ENCODE assay signal across 26 cellular contexts in the genomic region with DNA sequence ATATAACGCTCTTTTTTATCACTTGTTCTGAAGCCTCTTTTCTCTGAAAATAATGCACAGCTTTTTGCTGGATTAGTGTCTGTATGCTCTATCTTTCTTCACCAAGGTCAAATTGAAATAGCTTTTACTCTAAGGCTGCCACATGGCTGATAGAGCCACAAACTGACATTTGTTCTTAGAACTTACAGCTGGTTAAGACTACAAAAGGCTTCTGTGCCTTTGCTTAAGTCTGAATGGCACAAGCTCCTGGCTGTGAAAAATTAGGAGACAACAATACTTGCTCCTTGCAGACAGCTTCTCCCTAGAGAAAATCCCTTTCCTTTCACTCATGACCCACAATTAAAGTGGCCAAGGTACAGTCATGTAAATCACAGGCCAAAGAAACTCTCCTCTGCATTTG.
DNase-seq lines count a peak whose midpoint lies in the region; ATAC-seq, FAIRE-seq and TF ChIP-seq lines count a peak whose summit lies in the region.
"Had no signal": no experiment of that assay in that cellular context is flagged by ENCODE, and none has a peak within 500 bp of the region (broad histone marks: within the 10 kb centered on the region; RNA-seq: fewer than 3 reads in every experiment).

No MANE protein-coding gene starts in this region.

- TF ChIP-seq CTCF in GM23338 (conservative IDR thresholded peaks at IDR 0.05; ENCODE audit: low read depth in 2 of 2) (no peak), H1 (IDR thresholded peaks at IDR 0.05; ENCODE audit: control extremely low read depth in 1 of 3, insufficient read depth in 1 of 3, low read depth in 1 of 3, low read length in 3 of 3) (no peak), osteoblast (IDR thresholded peaks at IDR 0.05; ENCODE audit: extremely low read depth, low read depth, low read length) (no peak)

- H3K4me1 ChIP-seq in GM23338 (ENCODE audit: insufficient read depth) (peaks cover 18% of the 10 kb centered on the region), H1 (replicated peaks in 1 of 4; ENCODE audit: control insufficient read depth in 3 of 4, insufficient read depth in 4 of 4, low read length in 3 of 4) (peaks cover 0 to 6% (median under 1%) of the 10 kb centered on the region in 4 experiments; a peak in 3 of 7 replicates), osteoblast (ENCODE audit: insufficient read depth, low read length) (no peaks in the 10 kb centered on the region)
- H3K4me1 ChIP-seq: A549, BE2C had no signal

- H3K18ac ChIP-seq in H1 (ENCODE audit: extremely low read depth, low read length) = no peak overlapping the region; the same call in 1 of the 2 replicates

- TF ChIP-seq POLR2A in H1 (IDR thresholded peaks at IDR 0.05; ENCODE audit: control extremely low read depth in 1 of 2, low read depth in 2 of 2, low read length in 2 of 2) = no peak

- H2AFZ ChIP-seq in GM23338 (peak overlapping the region; percentile 9; the same call in 1 of the 2 replicates), H1 (ENCODE audit: low read length) (peak overlapping the region; percentile 86; the same call in 1 of the 2 replicates), osteoblast (ENCODE audit: low read length) (no peak overlapping the region)

- 100% methylated on average over 1 of the region's 1 CpG; no CpG with 5 or more reads in 1 of the 2 experiments for WGBS in H1 (ENCODE audit: extremely low coverage in 1 of 2, insufficient coverage in 1 of 2, insufficient read length in 1 of 2, insufficient replicate concordance in 2 of 2, low coverage in 1 of 2, low lambda C conversion rate in 2 of 2, missing lambda C conversion rate in 1 of 2), 2 experiments

- no peak overlapping the region for H2BK120ac ChIP-seq in H1 (replicated peaks; ENCODE audit: low read depth, low read length)

- POLR2A ChIA-PET in H1 (lab: Charles Lee; ENCODE audit: partially characterized antibody) = no interaction called here

- no peak overlapping the region for H2BK5ac ChIP-seq in H1 (ENCODE audit: low read depth, low read length)

- H2AK5ac ChIP-seq in H1 (ENCODE audit: low read depth, low read length) = no peak overlapping the region

- no peak overlapping the region; the same call in 1 of the 2 replicates for H3K27ac Mint-ChIP-seq in GM23338

- H3K56ac ChIP-seq in H1 (replicated peaks; ENCODE audit: insufficient read length, low read depth, low read length) = no peak overlapping the region

- no peak overlapping the region for H2BK12ac ChIP-seq in H1 (ENCODE audit: low read depth, low read length)

- H4K20me1 ChIP-seq in GM23338 (replicated peaks; ENCODE audit: insufficient read depth) (no peaks in the 10 kb centered on the region), H1 (replicated peaks in 1 of 2; ENCODE audit: control insufficient read depth in 1 of 2, insufficient read depth in 2 of 2, low read length in 2 of 2) (no peaks in the 10 kb centered on the region), osteoblast (ENCODE audit: insufficient read depth, low read length) (no peaks in the 10 kb centered on the region)

- H3K4me1 Mint-ChIP-seq in GM23338 = peaks cover 21% of the 10 kb centered on the region

- H3K23me2 ChIP-seq in H1 (ENCODE audit: low read depth, low read length) = no peaks in the 10 kb centered on the region

- no peaks in the 10 kb centered on the region for H3K79me1 ChIP-seq in H1 (ENCODE audit: low read depth, low read length)

- no peak for TF ChIP-seq EP300 in H1 (IDR thresholded peaks at IDR 0.05; ENCODE audit: borderline replicate concordance in 1 of 2, low read depth in 2 of 2, low read length in 2 of 2)

- no peak overlapping the region for H3K4me3 ChIP-seq in GM23338
- H3K4me3 ChIP-seq in H1 (ENCODE audit: extremely low read depth in 1 of 4, insufficient read depth in 2 of 4, low read depth in 3 of 4, low read length in 4 of 4) = no peak overlapping the region
- no peak overlapping the region for H3K4me3 ChIP-seq in osteoblast (ENCODE audit: insufficient read depth, low read length)
- H3K4me3 ChIP-seq: A549 had no signal

- no peak overlapping the region for H3K23ac ChIP-seq in H1 (ENCODE audit: insufficient read length)

- peak overlapping the region; percentile 65 for H3K4ac ChIP-seq in H1 (replicated peaks; ENCODE audit: insufficient read length, low read depth, low read length)

- H3F3A ChIP-seq in GM23338 (replicated peaks; ENCODE audit: low read depth) = peaks cover under 1% of the 10 kb centered on the region; the same call in 1 of the 2 replicates

- H3K9me3 ChIP-seq in H1 (ENCODE audit: insufficient read depth in 2 of 2, low read depth in 1 of 2, low read length in 1 of 2) (no peaks in the 10 kb centered on the region), osteoblast (ENCODE audit: low read depth, low read length) (no peaks in the 10 kb centered on the region)
- H3K9me3 ChIP-seq: A549, BE2C had no signal

- H4K5ac ChIP-seq in H1 (ENCODE audit: insufficient read length, low read depth, low read length) = no peak overlapping the region

- no peak for FAIRE-seq in H1 (lab: Jason Lieb, UNC)
- FAIRE-seq: A549, HepG2 had no signal

- H3K4me3 Mint-ChIP-seq in GM23338 = no peak overlapping the region

- H3K27me3 ChIP-seq in GM23338 (ENCODE audit: insufficient read depth) (no peaks in the 10 kb centered on the region), H1 (replicated peaks in 1 of 4; ENCODE audit: control insufficient read depth in 3 of 4, extremely low read depth in 1 of 4, insufficient read depth in 3 of 4, low read length in 3 of 4) (no peaks in the 10 kb centered on the region), osteoblast (ENCODE audit: insufficient read depth, low read length) (no peaks in the 10 kb centered on the region)
- H3K27me3 ChIP-seq: BE2C had no signal

- peaks cover 1% of the 10 kb centered on the region for H3K27me3 Mint-ChIP-seq in GM23338 (ENCODE audit: insufficient read depth, low read depth, poor library complexity)

- H3K36me3 Mint-ChIP-seq in GM23338 (ENCODE audit: low read depth) = no peaks in the 10 kb centered on the region

- TF ChIP-seq RAD21 in H1 (IDR thresholded peaks at IDR 0.05 in 1 of 2, conservative IDR thresholded peaks at IDR 0.05 in 1 of 2; ENCODE audit: low read depth in 2 of 2, low read length in 2 of 2) = no peak

- H3K9ac ChIP-seq in H1 (replicated peaks in 1 of 4; ENCODE audit: extremely low read depth in 1 of 4, low read depth in 3 of 4, low read length in 3 of 4) = no peak overlapping the region

- H3K36me3 ChIP-seq in GM23338 (ENCODE audit: insufficient read depth) = no peaks in the 10 kb centered on the region
- H3K36me3 ChIP-seq in H1 (ENCODE audit: control insufficient read depth in 2 of 4, insufficient read depth in 4 of 4, low read length in 3 of 4) = no peaks in the 10 kb centered on the region
- no peaks in the 10 kb centered on the region for H3K36me3 ChIP-seq in osteoblast (ENCODE audit: insufficient read depth, low read length)
- H3K36me3 ChIP-seq: BE2C had no signal

- CTCF ChIA-PET in H1 (lab: Charles Lee; ENCODE audit: partially characterized antibody) = interaction anchor here (1.4 kb wide), 1 partner anchor 40 kb away, joined by 4 read pairs; no protein-coding TSS in a partner anchor

- no peak overlapping the region for H4K91ac ChIP-seq in H1 (replicated peaks; ENCODE audit: insufficient read length, low read length)

- ATAC-seq in GM23338 = no peak; the same call in 2 of the 3 replicates
- ATAC-seq: A549, HepG2, Panc1, SK-N-SH treated with all-trans-retinoic acid at 6 μM for 48 hours had no signal

- 0 out of 2 replicates have a peak overlapping the region, but pooled peaks have one; percentile 5 for H2BK15ac ChIP-seq in H1 (ENCODE audit: low read length)

- DNase-seq in GM23338 (ENCODE audit: low spot score) = no peak
- no peak for DNase-seq in H1 (ENCODE audit: low read depth in 1 of 2, low spot score in 2 of 2)
- peak; percentile 22 for DNase-seq in midbrain (lab: John Stamatoyannopoulos, UW)
- DNase-seq in superior temporal gyrus (ENCODE audit: extremely low spot score) = peak; percentile 24
- no peak for DNase-seq in osteoblast (ENCODE audit: insufficient read length, low spot score, missing footprints)
- DNase-seq in activated CD8-positive, alpha-beta memory T cell treated with anti-CD3 and anti-CD28 coated beads, Interleukin-2, amount 50 U/mL, for 48 hours = no peak
- no peak for DNase-seq in activated effector memory CD4-positive, alpha-beta T cell treated with anti-CD3 and anti-CD28 coated beads, Interleukin-2, amount 50 U/mL, for 16 hours
- DNase-seq: BE2C, COR-L47, DMS79 treated with DMSO at 0.1 percent for 48 hours, HCEC 1CT, KBM-7, MM.1S, NCI-H1048, NCI-H1436, NCI-H187 treated with DMSO at 0.1 percent for 48 hours, NCI-H2107, NCI-H226, NCI-H510A treated with DMSO at 0.1 percent for 48 hours, NCI-H748 treated with DMSO at 0.1 percent for 48 hours, SIG-M5 had no signal

- no peak overlapping the region for H4K8ac ChIP-seq in H1 (ENCODE audit: extremely low read depth, insufficient read depth, low read length)

- no peak overlapping the region for H2BK20ac ChIP-seq in H1 (ENCODE audit: low read length)

- H3K14ac ChIP-seq in H1 (ENCODE audit: insufficient read length) = no peak overlapping the region

- no peaks in the 10 kb centered on the region for H3K9me2 ChIP-seq in GM23338 (ENCODE audit: insufficient read depth)

- H3K27ac ChIP-seq in GM23338 (ENCODE audit: low read depth) (no peak overlapping the region), H1 (ENCODE audit: low read depth, low read length) (no peak overlapping the region), osteoblast (ENCODE audit: low read depth, low read length) (no peak overlapping the region)
- H3K27ac ChIP-seq: A549, HL-60 had no signal

- H3K9me3 Mint-ChIP-seq in GM23338 = no peaks in the 10 kb centered on the region

- no peaks in the 10 kb centered on the region for H3K79me2 ChIP-seq in GM23338 (replicated peaks; ENCODE audit: insufficient read depth)
- H3K79me2 ChIP-seq in H1 (ENCODE audit: control insufficient read depth in 1 of 2, insufficient read depth in 2 of 2, low read length in 2 of 2) = no peaks in the 10 kb centered on the region
- H3K79me2 ChIP-seq in osteoblast (ENCODE audit: insufficient read depth, low read length) = no peaks in the 10 kb centered on the region

- H3K4me2 ChIP-seq in GM23338 = no peak overlapping the region
- no peak overlapping the region for H3K4me2 ChIP-seq in H1 (ENCODE audit: insufficient read depth in 1 of 2, low read depth in 2 of 2, low read length in 2 of 2)
- H3K4me2 ChIP-seq in osteoblast (ENCODE audit: insufficient read depth, low read length) = no peak overlapping the region
- H3K4me2 ChIP-seq: A549 had no signal

TF ChIP-seq in GM23338, 12 proteins besides CTCF, POLR2A, EP300 and RAD21:
- no peak for TF ChIP-seq POLR2AphosphoS5 (IDR thresholded peaks at IDR 0.05; ENCODE audit: low read depth)
TF ChIP-seq in GM23338: peak in this region for 0.

TF ChIP-seq in H1, 55 proteins besides CTCF, POLR2A, EP300 and RAD21:
- TF ChIP-seq SAP30 (IDR thresholded peaks at IDR 0.05; ENCODE audit: insufficient read depth, insufficient replicate concordance, low read length) (no peak), GABPA (IDR thresholded peaks at IDR 0.05; ENCODE audit: borderline replicate concordance, insufficient read depth, low read length) (no peak)

Comparison
In these comparisons a context has a peak if more than half of its experiments do, and no peak if none do; other contexts are left out.
1. DNase-seq: peak in midbrain (single experiment) and superior temporal gyrus (single experiment); none in GM23338 (single experiment), H1 (0 of 2), osteoblast (single experiment), activated CD8-positive, alpha-beta memory T cell treated with anti-CD3 and anti-CD28 coated beads, Interleukin-2, amount 50 U/mL, for 48 hours (single experiment) and activated effector memory CD4-positive, alpha-beta T cell treated with anti-CD3 and anti-CD28 coated beads, Interleukin-2, amount 50 U/mL, for 16 hours (single experiment).